15 cellular contexts compared by ENCODE assay signal in the genomic region with DNA sequence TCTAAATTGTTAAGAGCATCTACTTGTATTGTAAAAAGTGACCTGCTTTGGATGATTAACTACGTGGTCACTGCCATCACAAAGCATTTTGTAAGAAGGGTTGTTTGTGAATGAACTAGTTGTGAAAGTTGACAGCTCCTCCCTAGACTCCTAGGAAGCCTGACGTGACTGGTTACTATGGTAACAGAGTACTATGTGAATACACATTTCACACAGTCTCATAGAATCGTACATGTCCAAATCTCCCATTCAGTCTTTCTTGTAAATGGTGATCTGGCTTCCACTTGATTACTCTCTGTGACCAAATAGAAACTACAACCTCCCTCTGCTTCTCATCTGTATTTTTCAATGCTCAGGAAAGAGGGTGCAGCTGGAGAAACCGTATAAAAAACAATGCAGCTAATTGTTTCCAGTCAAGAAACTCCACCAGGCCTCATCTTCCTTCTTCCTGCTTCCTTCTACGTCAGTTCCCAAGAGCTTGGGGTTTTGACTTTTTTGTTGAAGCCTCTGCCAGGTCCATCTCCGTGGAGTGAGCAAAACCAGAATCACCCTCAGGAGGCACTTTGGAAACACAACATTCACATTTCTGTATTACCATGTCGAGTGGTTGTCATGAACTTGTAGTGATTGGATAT.
DNase-seq lines count a peak whose midpoint lies in the region; ATAC-seq, FAIRE-seq and TF ChIP-seq lines count a peak whose summit lies in the region.
"Had no signal": no experiment of that assay in that cellular context is flagged by ENCODE, and none has a peak within 500 bp of the region (broad histone marks: within the 10 kb centered on the region; RNA-seq: fewer than 3 reads in every experiment).

No MANE protein-coding gene starts in this region.

- no peak overlapping the region for H3K4ac ChIP-seq in mesenchymal stem cell (ENCODE audit: low read depth in 1 of 2, low read length in 2 of 2)

- H3K4me1 ChIP-seq in mesenchymal stem cell (ENCODE audit: control insufficient read depth, insufficient read depth, low read depth, low read length): no peaks in the 10 kb centered on the region
- H3K4me1 ChIP-seq: body of pancreas, suprapubic skin had no signal

- H3K4me2 ChIP-seq in mesenchymal stem cell (ENCODE audit: low read length, poor library complexity, severe bottlenecking): no peak overlapping the region

- H2BK15ac ChIP-seq in mesenchymal stem cell (ENCODE audit: low read depth, poor library complexity, severe bottlenecking): no peak overlapping the region

- H2BK5ac ChIP-seq in mesenchymal stem cell (ENCODE audit: low read depth, low read length, poor library complexity, severe bottlenecking): no peak overlapping the region

- H3K4me3 ChIP-seq in AG09309 (ENCODE audit: control insufficient read depth, low read depth, low read length): no peak overlapping the region
- H3K4me3 ChIP-seq in bronchial epithelial cell (ENCODE audit: low read depth, low read length): no peak overlapping the region
- H3K4me3 ChIP-seq in mesenchymal stem cell (ENCODE audit: insufficient read depth in 1 of 2, low read depth in 1 of 2, low read length in 2 of 2): no peak overlapping the region
- H3K4me3 ChIP-seq: body of pancreas, suprapubic skin had no signal

- H4K91ac ChIP-seq in mesenchymal stem cell (ENCODE audit: low read length): no peak overlapping the region

- no peak for FAIRE-seq in bronchial epithelial cell (lab: Jason Lieb, UNC)

- H3K23ac ChIP-seq in mesenchymal stem cell (ENCODE audit: low read length in 2 of 2): no peak overlapping the region

- H3K27me3 ChIP-seq in bronchial epithelial cell (ENCODE audit: control insufficient read depth, insufficient read depth, low read length) (no peaks in the 10 kb centered on the region), mesenchymal stem cell (ENCODE audit: control insufficient read depth in 1 of 2, insufficient read depth in 1 of 2, low read length in 2 of 2) (no peaks in the 10 kb centered on the region)
- H3K27me3 ChIP-seq: body of pancreas, suprapubic skin had no signal

- DNase-seq in AG09309 (ENCODE audit: low read depth) (peak; percentile 29), HT1080 (ENCODE audit: low read depth) (peak; percentile 68), bronchial epithelial cell (ENCODE audit: low read depth) (peak; percentile 75), mesenchymal stem cell (peak; percentile 96), foreskin melanocyte (no peak), ureter (ENCODE audit: low spot score) (no peak)
- DNase-seq: activated CD8-positive, alpha-beta memory T cell treated with anti-CD3 and anti-CD28 coated beads, Interleukin-2, amount 50 U/mL, for 48 hours; body of pancreas; CD4-positive, alpha-beta T cell; hippocampal formation; stimulated activated CD4-positive, alpha-beta T cell treated with anti-CD3 and anti-CD28 coated beads, Interleukin-2, amount 100 ng/mL, for 48 hours; T1000 had no signal

- peak overlapping the region; percentile 43 for H3K9ac ChIP-seq in mesenchymal stem cell (ENCODE audit: low read length)

- no peak overlapping the region for H2BK12ac ChIP-seq in mesenchymal stem cell (ENCODE audit: low read length in 2 of 2)

- no peak overlapping the region for H4K8ac ChIP-seq in mesenchymal stem cell (ENCODE audit: low read length)

- H3K18ac ChIP-seq in mesenchymal stem cell (ENCODE audit: low read depth in 1 of 2, low read length in 2 of 2): no peak overlapping the region

- no peak for ATAC-seq in GM18870 (IDR thresholded peaks at IDR 0.05; ENCODE audit: unreplicated experiment)
- ATAC-seq in HG03342 (IDR thresholded peaks at IDR 0.05; ENCODE audit: unreplicated experiment): no peak
- ATAC-seq: body of pancreas had no signal

- H3K9me3 ChIP-seq in mesenchymal stem cell (ENCODE audit: control insufficient read depth, low read length): no peaks in the 10 kb centered on the region
- H3K9me3 ChIP-seq: body of pancreas, suprapubic skin had no signal

- H3K79me1 ChIP-seq in mesenchymal stem cell (replicated peaks; ENCODE audit: low read length, poor library complexity, severe bottlenecking): peaks cover 5% of the 10 kb centered on the region

- no peak overlapping the region for H3K14ac ChIP-seq in mesenchymal stem cell (ENCODE audit: low read length in 2 of 2)

- H3K27ac ChIP-seq in mesenchymal stem cell (ENCODE audit: low read length, poor library complexity, severe bottlenecking): no peak overlapping the region
- H3K27ac ChIP-seq: body of pancreas, suprapubic skin had no signal

- H2AFZ ChIP-seq in mesenchymal stem cell (ENCODE audit: low read depth, low read length): no peak overlapping the region

- TF ChIP-seq CTCF in AG09309 (IDR thresholded peaks at IDR 0.05; ENCODE audit: control insufficient read depth, insufficient read depth, low read depth, low read length, missing control alignments) (no peak), bronchial epithelial cell (IDR thresholded peaks at IDR 0.05; ENCODE audit: insufficient read depth, low read length, severe bottlenecking) (no peak)

- WGBS in mesenchymal stem cell: 47% methylated on average over 5 of the region's 7 CpGs

- H3K36me3 ChIP-seq in bronchial epithelial cell (ENCODE audit: control insufficient read depth, insufficient read depth, low read length) (no peaks in the 10 kb centered on the region), mesenchymal stem cell (ENCODE audit: control insufficient read depth in 1 of 2, insufficient read depth in 2 of 2, low read depth in 1 of 2, low read length in 2 of 2) (no peaks in the 10 kb centered on the region)
- H3K36me3 ChIP-seq: suprapubic skin had no signal

- H2AK5ac ChIP-seq in mesenchymal stem cell (ENCODE audit: low read length, severe bottlenecking): no peak overlapping the region

- H2BK120ac ChIP-seq in mesenchymal stem cell (ENCODE audit: low read depth, low read length): no peak overlapping the region

Comparison
In these comparisons a context has a peak if more than half of its experiments do, and no peak if none do; other contexts are left out.
1. DNase-seq: peak in AG09309 (single experiment), HT1080 (single experiment), bronchial epithelial cell (single experiment) and mesenchymal stem cell (single experiment); none in foreskin melanocyte (single experiment) and ureter (single experiment).